ENCODE assay signal across 26 cellular contexts in genomic region chr18:53148056-53148574, GRCh38.
"Had no signal": no experiment of that assay in that cellular context is flagged by ENCODE, and none has a peak within 500 bp of the region (broad histone marks: within the 10 kb centered on the region; RNA-seq: fewer than 3 reads in every experiment).

No MANE protein-coding gene starts in this region.

- H3K4me3 ChIP-seq: adrenal gland, ascending aorta, coronary artery, lower lobe of right lung, mucosa of descending colon, pancreas, prostate gland, sigmoid colon, smooth muscle cell, stomach, tibial artery, upper lobe of right lung had no signal

- DNase-seq: activated B cell treated with CpG ODN at 0.5 μM for 24 hours; activated effector memory CD4-positive, alpha-beta T cell treated with anti-CD3 and anti-CD28 coated beads, Interleukin-2, amount 50 U/mL, for 16 hours; activated naive CD4-positive, alpha-beta T cell treated with anti-CD3 and anti-CD28 coated beads for 36 hours; activated naive CD8-positive, alpha-beta T cell treated with anti-CD3 and anti-CD28 coated beads for 36 hours; adrenal gland; brain microvascular endothelial cell; effector memory CD8-positive, alpha-beta T cell; kidney glomerular epithelial cell; lower lobe of right lung; mesendoderm; mucosa of descending colon; nucleus accumbens; pancreas; sigmoid colon; stimulated activated CD4-positive, alpha-beta T cell treated with anti-CD3 and anti-CD28 coated beads, Interleukin-1b, Interleukin-23, amount 100 ng/mL, for 48 hours; stimulated activated naive B cell treated with anti-CD40 and anti-IgM and Interleukin-4, amounts not matched to agents 10 μg/mL and 1 μg/mL and 100 μg/mL, for 72 hours; stomach; T-helper 2 cell; tibial artery; upper lobe of right lung had no signal

- ATAC-seq: effector memory CD8-positive, alpha-beta T cell; left lobe of liver; lower lobe of right lung; mucosa of descending colon; natural killer cell treated with Interleukin-12 subunit alpha and Interleukin-12 subunit beta and Interleukin-15 and Interleukin-18, amount 100 ng/mL, for 72 hours; pancreas; stimulated activated naive B cell treated with anti-CD40 and anti-IgM and Interleukin-4, amounts not matched to agents 10 μg/mL and 1 μg/mL and 100 μg/mL, for 72 hours; upper lobe of right lung had no signal

- H3K36me3 ChIP-seq: adrenal gland, ascending aorta, brain microvascular endothelial cell, lower lobe of right lung, pancreas, prostate gland, sigmoid colon, stomach, tibial artery, upper lobe of right lung had no signal

- H3K4me2 ChIP-seq: smooth muscle cell had no signal

- H3K27me3 ChIP-seq: adrenal gland, ascending aorta, brain microvascular endothelial cell, pancreas, sigmoid colon, stomach, tibial artery, upper lobe of right lung had no signal

- H3K9me3 ChIP-seq: adrenal gland, ascending aorta, lower lobe of right lung, mucosa of descending colon, pancreas, prostate gland, sigmoid colon, stomach, tibial artery, upper lobe of right lung had no signal

- H3K27ac ChIP-seq: adrenal gland, ascending aorta, brain microvascular endothelial cell, coronary artery, lower lobe of right lung, pancreas, prostate gland, sigmoid colon, stomach, tibial artery, upper lobe of right lung had no signal

- H3K4me1 ChIP-seq: adrenal gland, ascending aorta, lower lobe of right lung, pancreas, prostate gland, sigmoid colon, stomach, tibial artery, upper lobe of right lung had no signal
